In the genomic region with DNA sequence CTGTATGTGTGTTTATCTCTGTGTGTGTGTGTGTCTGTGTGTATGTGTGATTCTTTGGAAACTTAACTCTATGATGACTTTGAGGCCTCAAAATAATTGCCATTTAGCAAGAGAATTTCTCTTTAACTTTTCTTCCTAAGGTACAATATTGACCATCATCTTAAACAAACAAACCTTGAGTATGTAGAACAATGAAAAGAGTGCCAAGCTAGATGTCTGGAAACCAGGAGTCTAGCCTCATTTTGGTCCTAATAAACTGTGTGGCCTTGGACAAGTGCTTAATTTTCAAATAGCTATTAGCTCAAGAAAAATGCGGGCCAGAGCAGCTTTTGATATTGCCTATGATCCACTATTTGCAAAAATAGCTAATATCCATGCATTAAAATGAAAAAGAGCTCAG, we compare ENCODE assay signal across 7 cellular contexts.
"Had no signal": no experiment of that assay in that cellular context is flagged by ENCODE, and none has a peak within 500 bp of the region (broad histone marks: within the 10 kb centered on the region; RNA-seq: fewer than 3 reads in every experiment).

No MANE protein-coding gene starts in this region.

- FAIRE-seq: G401.6, GM12878, GM12891, GM12892, GM18507 had no signal

- DNase-seq: GDM1, GF-D8 had no signal
